In genomic region chr18:6414118-6414722, GRCh38 we compare ENCODE assay signal across 1 cellular context.
TF ChIP-seq lines count a peak whose summit lies in the region.

No MANE protein-coding gene starts in this region.

TF ChIP-seq in HepG2, 621 proteins besides CTCF, POLR2A, EP300 and RAD21 (continued from another document and continues in another):
- TF ChIP-seq, protein P1, sequence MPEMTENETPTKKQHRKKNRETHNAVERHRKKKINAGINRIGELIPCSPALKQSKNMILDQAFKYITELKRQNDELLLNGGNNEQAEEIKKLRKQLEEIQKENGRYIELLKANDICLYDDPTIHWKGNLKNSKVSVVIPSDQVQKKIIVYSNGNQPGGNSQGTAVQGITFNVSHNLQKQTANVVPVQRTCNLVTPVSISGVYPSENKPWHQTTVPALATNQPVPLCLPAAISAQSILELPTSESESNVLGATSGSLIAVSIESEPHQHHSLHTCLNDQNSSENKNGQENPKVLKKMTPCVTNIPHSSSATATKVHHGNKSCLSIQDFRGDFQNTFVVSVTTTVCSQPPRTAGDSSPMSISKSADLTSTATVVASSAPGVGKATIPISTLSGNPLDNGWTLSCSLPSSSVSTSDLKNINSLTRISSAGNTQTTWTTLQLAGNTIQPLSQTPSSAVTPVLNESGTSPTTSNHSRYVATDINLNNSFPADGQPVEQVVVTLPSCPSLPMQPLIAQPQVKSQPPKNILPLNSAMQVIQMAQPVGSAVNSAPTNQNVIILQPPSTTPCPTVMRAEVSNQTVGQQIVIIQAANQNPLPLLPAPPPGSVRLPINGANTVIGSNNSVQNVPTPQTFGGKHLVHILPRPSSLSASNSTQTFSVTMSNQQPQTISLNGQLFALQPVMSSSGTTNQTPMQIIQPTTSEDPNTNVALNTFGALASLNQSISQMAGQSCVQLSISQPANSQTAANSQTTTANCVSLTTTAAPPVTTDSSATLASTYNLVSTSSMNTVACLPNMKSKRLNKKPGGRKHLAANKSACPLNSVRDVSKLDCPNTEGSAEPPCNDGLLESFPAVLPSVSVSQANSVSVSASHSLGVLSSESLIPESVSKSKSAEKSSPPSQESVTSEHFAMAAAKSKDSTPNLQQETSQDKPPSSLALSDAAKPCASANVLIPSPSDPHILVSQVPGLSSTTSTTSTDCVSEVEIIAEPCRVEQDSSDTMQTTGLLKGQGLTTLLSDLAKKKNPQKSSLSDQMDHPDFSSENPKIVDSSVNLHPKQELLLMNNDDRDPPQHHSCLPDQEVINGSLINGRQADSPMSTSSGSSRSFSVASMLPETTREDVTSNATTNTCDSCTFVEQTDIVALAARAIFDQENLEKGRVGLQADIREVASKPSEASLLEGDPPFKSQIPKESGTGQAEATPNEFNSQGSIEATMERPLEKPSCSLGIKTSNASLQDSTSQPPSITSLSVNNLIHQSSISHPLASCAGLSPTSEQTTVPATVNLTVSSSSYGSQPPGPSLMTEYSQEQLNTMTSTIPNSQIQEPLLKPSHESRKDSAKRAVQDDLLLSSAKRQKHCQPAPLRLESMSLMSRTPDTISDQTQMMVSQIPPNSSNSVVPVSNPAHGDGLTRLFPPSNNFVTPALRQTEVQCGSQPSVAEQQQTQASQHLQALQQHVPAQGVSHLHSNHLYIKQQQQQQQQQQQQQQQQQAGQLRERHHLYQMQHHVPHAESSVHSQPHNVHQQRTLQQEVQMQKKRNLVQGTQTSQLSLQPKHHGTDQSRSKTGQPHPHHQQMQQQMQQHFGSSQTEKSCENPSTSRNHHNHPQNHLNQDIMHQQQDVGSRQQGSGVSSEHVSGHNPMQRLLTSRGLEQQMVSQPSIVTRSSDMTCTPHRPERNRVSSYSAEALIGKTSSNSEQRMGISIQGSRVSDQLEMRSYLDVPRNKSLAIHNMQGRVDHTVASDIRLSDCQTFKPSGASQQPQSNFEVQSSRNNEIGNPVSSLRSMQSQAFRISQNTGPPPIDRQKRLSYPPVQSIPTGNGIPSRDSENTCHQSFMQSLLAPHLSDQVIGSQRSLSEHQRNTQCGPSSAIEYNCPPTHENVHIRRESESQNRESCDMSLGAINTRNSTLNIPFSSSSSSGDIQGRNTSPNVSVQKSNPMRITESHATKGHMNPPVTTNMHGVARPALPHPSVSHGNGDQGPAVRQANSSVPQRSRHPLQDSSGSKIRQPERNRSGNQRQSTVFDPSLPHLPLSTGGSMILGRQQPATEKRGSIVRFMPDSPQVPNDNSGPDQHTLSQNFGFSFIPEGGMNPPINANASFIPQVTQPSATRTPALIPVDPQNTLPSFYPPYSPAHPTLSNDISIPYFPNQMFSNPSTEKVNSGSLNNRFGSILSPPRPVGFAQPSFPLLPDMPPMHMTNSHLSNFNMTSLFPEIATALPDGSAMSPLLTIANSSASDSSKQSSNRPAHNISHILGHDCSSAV (CRISPR knock-in tag; IDR thresholded peaks at IDR 0.05; ENCODE audit: borderline replicate concordance) = no peak
- TF ChIP-seq, protein P2, sequence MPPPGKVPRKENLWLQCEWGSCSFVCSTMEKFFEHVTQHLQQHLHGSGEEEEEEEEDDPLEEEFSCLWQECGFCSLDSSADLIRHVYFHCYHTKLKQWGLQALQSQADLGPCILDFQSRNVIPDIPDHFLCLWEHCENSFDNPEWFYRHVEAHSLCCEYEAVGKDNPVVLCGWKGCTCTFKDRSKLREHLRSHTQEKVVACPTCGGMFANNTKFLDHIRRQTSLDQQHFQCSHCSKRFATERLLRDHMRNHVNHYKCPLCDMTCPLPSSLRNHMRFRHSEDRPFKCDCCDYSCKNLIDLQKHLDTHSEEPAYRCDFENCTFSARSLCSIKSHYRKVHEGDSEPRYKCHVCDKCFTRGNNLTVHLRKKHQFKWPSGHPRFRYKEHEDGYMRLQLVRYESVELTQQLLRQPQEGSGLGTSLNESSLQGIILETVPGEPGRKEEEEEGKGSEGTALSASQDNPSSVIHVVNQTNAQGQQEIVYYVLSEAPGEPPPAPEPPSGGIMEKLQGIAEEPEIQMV (CRISPR knock-in tag; IDR thresholded peaks at IDR 0.05; ENCODE audit: low read depth) = no peak
- TF ChIP-seq NCOA1 (CRISPR knock-in tag; IDR thresholded peaks at IDR 0.05) = no peak
- TF ChIP-seq, protein P3, sequence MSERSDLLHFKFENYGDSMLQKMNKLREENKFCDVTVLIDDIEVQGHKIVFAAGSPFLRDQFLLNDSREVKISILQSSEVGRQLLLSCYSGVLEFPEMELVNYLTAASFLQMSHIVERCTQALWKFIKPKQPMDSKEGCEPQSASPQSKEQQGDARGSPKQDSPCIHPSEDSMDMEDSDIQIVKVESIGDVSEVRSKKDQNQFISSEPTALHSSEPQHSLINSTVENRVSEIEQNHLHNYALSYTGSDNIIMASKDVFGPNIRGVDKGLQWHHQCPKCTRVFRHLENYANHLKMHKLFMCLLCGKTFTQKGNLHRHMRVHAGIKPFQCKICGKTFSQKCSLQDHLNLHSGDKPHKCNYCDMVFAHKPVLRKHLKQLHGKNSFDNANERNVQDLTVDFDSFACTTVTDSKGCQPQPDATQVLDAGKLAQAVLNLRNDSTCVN (CRISPR knock-in tag; IDR thresholded peaks at IDR 0.05; ENCODE audit: borderline replicate concordance) = no peak
- no peak for TF ChIP-seq RBM22 (optimal IDR thresholded peaks at IDR 0.05; ENCODE audit: low read length)
- TF ChIP-seq, protein P4, sequence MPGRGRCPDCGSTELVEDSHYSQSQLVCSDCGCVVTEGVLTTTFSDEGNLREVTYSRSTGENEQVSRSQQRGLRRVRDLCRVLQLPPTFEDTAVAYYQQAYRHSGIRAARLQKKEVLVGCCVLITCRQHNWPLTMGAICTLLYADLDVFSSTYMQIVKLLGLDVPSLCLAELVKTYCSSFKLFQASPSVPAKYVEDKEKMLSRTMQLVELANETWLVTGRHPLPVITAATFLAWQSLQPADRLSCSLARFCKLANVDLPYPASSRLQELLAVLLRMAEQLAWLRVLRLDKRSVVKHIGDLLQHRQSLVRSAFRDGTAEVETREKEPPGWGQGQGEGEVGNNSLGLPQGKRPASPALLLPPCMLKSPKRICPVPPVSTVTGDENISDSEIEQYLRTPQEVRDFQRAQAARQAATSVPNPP (CRISPR knock-in tag; IDR thresholded peaks at IDR 0.05) = 0 out of 2 replicates have a peak, but pooled peaks have one; percentile 15
- no peak for TF ChIP-seq RBAK (CRISPR knock-in tag; IDR thresholded peaks at IDR 0.05)
- TF ChIP-seq ZNF672 (CRISPR knock-in tag; IDR thresholded peaks at IDR 0.05) = no peak
- TF ChIP-seq ZNF383 (CRISPR knock-in tag; IDR thresholded peaks at IDR 0.05; ENCODE audit: borderline replicate concordance) = no peak
- TF ChIP-seq ZNF382 (CRISPR knock-in tag; IDR thresholded peaks at IDR 0.05; ENCODE audit: borderline replicate concordance) = no peak
- TF ChIP-seq CCAR2 (optimal IDR thresholded peaks at IDR 0.05; ENCODE audit: low read depth, low read length) = no peak
- TF ChIP-seq ZNF580 (CRISPR knock-in tag; IDR thresholded peaks at IDR 0.05; ENCODE audit: borderline replicate concordance, low read depth) = no peak
- peak; percentile 60; the same call in 1 of the 2 replicates for TF ChIP-seq EEA1 (CRISPR knock-in tag; IDR thresholded peaks at IDR 0.05; ENCODE audit: borderline replicate concordance)
- 0 out of 2 replicates have a peak, but pooled peaks have one; percentile 20 for TF ChIP-seq SMYD3 (CRISPR knock-in tag; IDR thresholded peaks at IDR 0.05)
- no peak for TF ChIP-seq ZNF124 (CRISPR knock-in tag; IDR thresholded peaks at IDR 0.05)
- 0 out of 2 replicates have a peak, but pooled peaks have one; percentile 52 for TF ChIP-seq MTF2 (CRISPR knock-in tag; IDR thresholded peaks at IDR 0.05; ENCODE audit: borderline replicate concordance)
- TF ChIP-seq KDM5B (CRISPR knock-in tag; IDR thresholded peaks at IDR 0.05; ENCODE audit: borderline replicate concordance) = no peak
- TF ChIP-seq HNRNPUL1 (IDR thresholded peaks at IDR 0.05; ENCODE audit: low read depth, low read length) = no peak
- TF ChIP-seq FOSL1 (CRISPR knock-in tag; IDR thresholded peaks at IDR 0.05; ENCODE audit: borderline replicate concordance) = no peak
- TF ChIP-seq ZNF343 (CRISPR knock-in tag; IDR thresholded peaks at IDR 0.05) = no peak
- TF ChIP-seq ZIK1 (CRISPR knock-in tag; IDR thresholded peaks at IDR 0.05; ENCODE audit: borderline replicate concordance, low read depth) = no peak
- TF ChIP-seq ZNF510 (CRISPR knock-in tag; IDR thresholded peaks at IDR 0.05; ENCODE audit: low read depth) = no peak
- TF ChIP-seq CBX2 (IDR thresholded peaks at IDR 0.05; ENCODE audit: low read depth, low read length) = no peak
- no peak for TF ChIP-seq CBX2 (CRISPR knock-in tag; IDR thresholded peaks at IDR 0.05; ENCODE audit: low read depth)
- TF ChIP-seq YY1 (IDR thresholded peaks at IDR 0.05; ENCODE audit: insufficient read depth, insufficient replicate concordance, low read depth, low read length) = no peak
- 0 out of 2 replicates have a peak, but pooled peaks have one; percentile 84 for TF ChIP-seq MTERF4 (CRISPR knock-in tag; IDR thresholded peaks at IDR 0.05)
- peak; percentile 57 for TF ChIP-seq ASH2L (IDR thresholded peaks at IDR 0.05; ENCODE audit: insufficient read length, low read depth, low read length)
- TF ChIP-seq, protein P5, sequence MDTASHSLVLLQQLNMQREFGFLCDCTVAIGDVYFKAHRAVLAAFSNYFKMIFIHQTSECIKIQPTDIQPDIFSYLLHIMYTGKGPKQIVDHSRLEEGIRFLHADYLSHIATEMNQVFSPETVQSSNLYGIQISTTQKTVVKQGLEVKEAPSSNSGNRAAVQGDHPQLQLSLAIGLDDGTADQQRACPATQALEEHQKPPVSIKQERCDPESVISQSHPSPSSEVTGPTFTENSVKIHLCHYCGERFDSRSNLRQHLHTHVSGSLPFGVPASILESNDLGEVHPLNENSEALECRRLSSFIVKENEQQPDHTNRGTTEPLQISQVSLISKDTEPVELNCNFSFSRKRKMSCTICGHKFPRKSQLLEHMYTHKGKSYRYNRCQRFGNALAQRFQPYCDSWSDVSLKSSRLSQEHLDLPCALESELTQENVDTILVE (CRISPR knock-in tag; IDR thresholded peaks at IDR 0.05) = no peak
- no peak for TF ChIP-seq ZNF747 (CRISPR knock-in tag; IDR thresholded peaks at IDR 0.05; ENCODE audit: borderline replicate concordance)
- TF ChIP-seq, protein P6, sequence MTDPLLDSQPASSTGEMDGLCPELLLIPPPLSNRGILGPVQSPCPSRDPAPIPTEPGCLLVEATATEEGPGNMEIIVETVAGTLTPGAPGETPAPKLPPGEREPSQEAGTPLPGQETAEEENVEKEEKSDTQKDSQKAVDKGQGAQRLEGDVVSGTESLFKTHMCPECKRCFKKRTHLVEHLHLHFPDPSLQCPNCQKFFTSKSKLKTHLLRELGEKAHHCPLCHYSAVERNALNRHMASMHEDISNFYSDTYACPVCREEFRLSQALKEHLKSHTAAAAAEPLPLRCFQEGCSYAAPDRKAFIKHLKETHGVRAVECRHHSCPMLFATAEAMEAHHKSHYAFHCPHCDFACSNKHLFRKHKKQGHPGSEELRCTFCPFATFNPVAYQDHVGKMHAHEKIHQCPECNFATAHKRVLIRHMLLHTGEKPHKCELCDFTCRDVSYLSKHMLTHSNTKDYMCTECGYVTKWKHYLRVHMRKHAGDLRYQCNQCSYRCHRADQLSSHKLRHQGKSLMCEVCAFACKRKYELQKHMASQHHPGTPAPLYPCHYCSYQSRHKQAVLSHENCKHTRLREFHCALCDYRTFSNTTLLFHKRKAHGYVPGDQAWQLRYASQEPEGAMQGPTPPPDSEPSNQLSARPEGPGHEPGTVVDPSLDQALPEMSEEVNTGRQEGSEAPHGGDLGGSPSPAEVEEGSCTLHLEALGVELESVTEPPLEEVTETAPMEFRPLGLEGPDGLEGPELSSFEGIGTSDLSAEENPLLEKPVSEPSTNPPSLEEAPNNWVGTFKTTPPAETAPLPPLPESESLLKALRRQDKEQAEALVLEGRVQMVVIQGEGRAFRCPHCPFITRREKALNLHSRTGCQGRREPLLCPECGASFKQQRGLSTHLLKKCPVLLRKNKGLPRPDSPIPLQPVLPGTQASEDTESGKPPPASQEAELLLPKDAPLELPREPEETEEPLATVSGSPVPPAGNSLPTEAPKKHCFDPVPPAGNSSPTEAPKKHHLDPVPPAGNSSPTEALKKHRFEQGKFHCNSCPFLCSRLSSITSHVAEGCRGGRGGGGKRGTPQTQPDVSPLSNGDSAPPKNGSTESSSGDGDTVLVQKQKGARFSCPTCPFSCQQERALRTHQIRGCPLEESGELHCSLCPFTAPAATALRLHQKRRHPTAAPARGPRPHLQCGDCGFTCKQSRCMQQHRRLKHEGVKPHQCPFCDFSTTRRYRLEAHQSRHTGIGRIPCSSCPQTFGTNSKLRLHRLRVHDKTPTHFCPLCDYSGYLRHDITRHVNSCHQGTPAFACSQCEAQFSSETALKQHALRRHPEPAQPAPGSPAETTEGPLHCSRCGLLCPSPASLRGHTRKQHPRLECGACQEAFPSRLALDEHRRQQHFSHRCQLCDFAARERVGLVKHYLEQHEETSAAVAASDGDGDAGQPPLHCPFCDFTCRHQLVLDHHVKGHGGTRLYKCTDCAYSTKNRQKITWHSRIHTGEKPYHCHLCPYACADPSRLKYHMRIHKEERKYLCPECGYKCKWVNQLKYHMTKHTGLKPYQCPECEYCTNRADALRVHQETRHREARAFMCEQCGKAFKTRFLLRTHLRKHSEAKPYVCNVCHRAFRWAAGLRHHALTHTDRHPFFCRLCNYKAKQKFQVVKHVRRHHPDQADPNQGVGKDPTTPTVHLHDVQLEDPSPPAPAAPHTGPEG (CRISPR knock-in tag; IDR thresholded peaks at IDR 0.05) = peak; percentile 60
- no peak for TF ChIP-seq PAWR (CRISPR knock-in tag; IDR thresholded peaks at IDR 0.05; ENCODE audit: borderline replicate concordance)
- no peak for TF ChIP-seq CBFB (CRISPR knock-in tag; IDR thresholded peaks at IDR 0.05)
- TF ChIP-seq ZBTB20 (CRISPR knock-in tag; IDR thresholded peaks at IDR 0.05; ENCODE audit: borderline replicate concordance, low read depth) = no peak
- 0 out of 2 replicates have a peak, but pooled peaks have one; percentile 17 for TF ChIP-seq KLF12 (CRISPR knock-in tag; IDR thresholded peaks at IDR 0.05; ENCODE audit: borderline replicate concordance)
- peak; percentile 55; the same call in 1 of the 2 replicates for TF ChIP-seq GABPB1 (CRISPR knock-in tag; IDR thresholded peaks at IDR 0.05)
- no peak for TF ChIP-seq GPBP1L1 (CRISPR knock-in tag; IDR thresholded peaks at IDR 0.05)
- no peak for TF ChIP-seq NFYB (CRISPR knock-in tag; IDR thresholded peaks at IDR 0.05)
- TF ChIP-seq, protein P7, sequence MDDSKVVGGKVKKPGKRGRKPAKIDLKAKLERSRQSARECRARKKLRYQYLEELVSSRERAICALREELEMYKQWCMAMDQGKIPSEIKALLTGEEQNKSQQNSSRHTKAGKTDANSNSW (CRISPR knock-in tag; IDR thresholded peaks at IDR 0.05; ENCODE audit: borderline replicate concordance) = no peak
